Comparison of ENCODE assay signal across 8 cellular contexts in genomic region chr11:75814686-75815344, GRCh38. TPM values are rescaled to one million over a fixed set of nuclear protein-coding genes. Genes with fewer than 3 reads are reported as not detected.
DNase-seq lines count a peak whose midpoint lies in the region; ATAC-seq and TF ChIP-seq lines count a peak whose summit lies in the region.

Gene UVRAG, plus strand, starts transcription at chr11:75815210. Its CDS starts 198 bp downstream, at chr11:75815408.

- CTCF ChIA-PET in activated CD4-positive, alpha-beta T cell treated with anti-CD3 and anti-CD28 coated beads for 36 hours (lab: Charles Lee) = interaction anchor here (0.6 to 4.5 kb wide), 8 partner anchors 9 to 109 kb away, joined by 3 to 30 read pairs (median 4); no protein-coding TSS in a partner anchor

- H3K4me3 Mint-ChIP-seq in activated CD4-positive, alpha-beta T cell treated with anti-CD3 and anti-CD28 coated beads for 36 hours = no peak within 1 kb of the TSS

- no peaks in the 10 kb centered on the region for H3K36me3 Mint-ChIP-seq in activated CD4-positive, alpha-beta T cell treated with anti-CD3 and anti-CD28 coated beads for 36 hours (ENCODE audit: low read depth)

- DNase-seq in Ammon's horn (ENCODE audit: low spot score) = peak; percentile 100
- DNase-seq in GM19238 (ENCODE audit: insufficient read length, low spot score) = peak; percentile 90
- DNase-seq in NCI-H524 (lab: John Stamatoyannopoulos, UW) = peak; percentile 99
- DNase-seq in activated CD4-positive, alpha-beta T cell treated with anti-CD3 and anti-CD28 coated beads for 36 hours = peak; percentile 98
- DNase-seq in choroid plexus epithelial cell (ENCODE audit: low read depth) = peak; percentile 100
- peak; percentile 98 for DNase-seq in kidney epithelial cell (ENCODE audit: low read depth)
- DNase-seq in stimulated activated CD4-positive, alpha-beta T cell treated with anti-CD3 and anti-CD28 coated beads, Interleukin-15, amount 100 ng/mL, for 48 hours (ENCODE audit: low read depth in 2 of 2) = peak; percentile 95 to 97

- TF ChIP-seq CTCF in choroid plexus epithelial cell (conservative IDR thresholded peaks at IDR 0.05; ENCODE audit: low read depth, low read length) (peak; percentile 11), kidney epithelial cell (IDR thresholded peaks at IDR 0.05; ENCODE audit: insufficient read depth, low read length, poor library complexity, severe bottlenecking) (no peak)

- H3K36me3 ChIP-seq in kidney epithelial cell (ENCODE audit: control insufficient read depth, insufficient read depth, low read length) = no peaks in the 10 kb centered on the region

- intact Hi-C loops in activated CD4-positive, alpha-beta T cell treated with anti-CD3 and anti-CD28 coated beads for 36 hours (cut with DNase I, micrococcal nuclease) = loop anchor here (1.0 to 10.0 kb wide), 10 partner anchors 47 to 1322 kb away; partner anchors contain the start of genes GVQW3 (in 2 of the 2), THAP12 (in 2 of the 2), DGAT2 (in 1 of the 2) and LIPT2 (in 1 of the 2)

- POLR2A ChIA-PET in activated CD4-positive, alpha-beta T cell treated with anti-CD3 and anti-CD28 coated beads for 36 hours (lab: Charles Lee) = no interaction called here

- no peaks in the 10 kb centered on the region for H3K27me3 Mint-ChIP-seq in activated CD4-positive, alpha-beta T cell treated with anti-CD3 and anti-CD28 coated beads for 36 hours

- H3K4me1 Mint-ChIP-seq in activated CD4-positive, alpha-beta T cell treated with anti-CD3 and anti-CD28 coated beads for 36 hours = peaks cover 16% of the 10 kb centered on the region

- peak within 1 kb of the TSS; percentile 80 for H3K27ac Mint-ChIP-seq in activated CD4-positive, alpha-beta T cell treated with anti-CD3 and anti-CD28 coated beads for 36 hours

- H3K27me3 ChIP-seq in kidney epithelial cell (ENCODE audit: control insufficient read depth, insufficient read depth, low read length) = no peaks in the 10 kb centered on the region

- H3K4me3 ChIP-seq in choroid plexus epithelial cell (ENCODE audit: low read depth, low read length) = peak within 1 kb of the TSS; percentile 85
- H3K4me3 ChIP-seq in kidney epithelial cell (ENCODE audit: low read depth, low read length) = peak within 1 kb of the TSS; percentile 87

- no peaks in the 10 kb centered on the region for H3K9me3 Mint-ChIP-seq in activated CD4-positive, alpha-beta T cell treated with anti-CD3 and anti-CD28 coated beads for 36 hours (ENCODE audit: low read depth)

- peak; percentile 72 for ATAC-seq in HG03442 (IDR thresholded peaks at IDR 0.05; ENCODE audit: unreplicated experiment)
- ATAC-seq in activated CD4-positive, alpha-beta T cell treated with anti-CD3 and anti-CD28 coated beads for 36 hours = peak; percentile 93

RNA-seq across cellular contexts. Expression of gene UVRAG, which starts in this region (rescaled TPM):
- 10 to 100 TPM; 11.4 to 13.4 TPM for total RNA-seq in activated CD4-positive, alpha-beta T cell treated with anti-CD3 and anti-CD28 coated beads for 36 hours
- 14.3 and 16.2 TPM in 2 replicates for total RNA-seq in kidney epithelial cell

Comparison
In these comparisons a context has a peak if more than half of its experiments do, and no peak if none do; other contexts are left out.
1. Peak in every context shown above with its lines: DNase-seq, ATAC-seq and H3K4me3 ChIP-seq.